In the genomic region with DNA sequence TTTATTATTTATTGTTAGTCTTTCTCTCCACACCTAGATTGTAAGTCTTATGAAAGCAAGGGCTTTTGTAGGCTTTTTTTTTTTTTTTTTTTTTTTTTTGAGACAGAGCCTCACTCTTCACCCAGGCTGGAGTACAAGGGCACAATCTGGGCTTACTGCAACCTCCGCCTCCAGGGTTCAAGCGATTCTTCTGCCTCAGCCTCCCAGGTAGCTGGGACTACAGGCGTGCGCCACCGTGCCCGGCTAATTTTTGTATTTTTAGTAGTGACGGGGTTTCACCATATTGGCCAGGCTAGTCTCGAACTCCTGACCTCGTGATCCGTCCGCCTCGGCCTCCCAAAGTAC, we compare ENCODE assay signal across 12 cellular contexts. TPM values are rescaled to one million over a fixed set of nuclear protein-coding genes. Genes with fewer than 3 reads are reported as not detected.
DNase-seq lines count a peak whose midpoint lies in the region; ATAC-seq, FAIRE-seq and TF ChIP-seq lines count a peak whose summit lies in the region.
"Not testable (repeated sequence)": the region's sequence is repeated elsewhere in the genome, so short reads cannot be mapped to it uniquely, and the experiment has no call there.
"Had no signal": no experiment of that assay in that cellular context is flagged by ENCODE, and none has a peak within 500 bp of the region (broad histone marks: within the 10 kb centered on the region; RNA-seq: fewer than 3 reads in every experiment).

No MANE protein-coding gene starts in this region.

- H3K79me2 ChIP-seq in KMS-11 (ENCODE audit: insufficient read depth, low read depth); astrocyte (ENCODE audit: insufficient read depth, low read length): not testable (repeated sequence)
- peaks cover 18% of the 10 kb centered on the region for H3K79me2 ChIP-seq in HepG2 (ENCODE audit: insufficient read depth, low read length)

- TF ChIP-seq RAD21 in HepG2 (CRISPR knock-in tag; IDR thresholded peaks at IDR 0.05): not testable (repeated sequence)

- not testable (repeated sequence) for H3K4me2 ChIP-seq in KMS-11
- H3K4me2 ChIP-seq in astrocyte (ENCODE audit: low read length): peak overlapping the region; percentile 93
- peak overlapping the region; percentile 98 for H3K4me2 ChIP-seq in HepG2 (ENCODE audit: low read depth, low read length)

- not testable (repeated sequence) for TF ChIP-seq CTCF in KMS-11 (conservative IDR thresholded peaks at IDR 0.05; ENCODE audit: low read depth, low read length); WTC11 (IDR thresholded peaks at IDR 0.05); astrocyte (IDR thresholded peaks at IDR 0.05; ENCODE audit: insufficient read depth, low read depth, low read length); epithelial cell of proximal tubule (conservative IDR thresholded peaks at IDR 0.05; ENCODE audit: low read depth, low read length); HepG2 (CRISPR knock-in tag; IDR thresholded peaks at IDR 0.05); osteocyte (IDR thresholded peaks at IDR 0.05); thoracic aorta (IDR thresholded peaks at IDR 0.05)

- TF ChIP-seq EP300 in HepG2 (IDR thresholded peaks at IDR 0.05; ENCODE audit: low read depth in 2 of 2, low read length in 2 of 2); HepG2 (CRISPR knock-in tag; IDR thresholded peaks at IDR 0.05; ENCODE audit: borderline replicate concordance): not testable (repeated sequence)

- H3K4me1 Mint-ChIP-seq in CD4-positive, CD25-positive, alpha-beta regulatory T cell: peaks cover 8 to 21% (median 13%) of the 10 kb centered on the region in 4 donors
- not testable (repeated sequence) for H3K4me1 Mint-ChIP-seq in WTC11; astrocyte (ENCODE audit: low read depth, unreplicated experiment); osteocyte (ENCODE audit: unreplicated experiment)

- not testable (repeated sequence) for H3K27ac ChIP-seq in CD4-positive, CD25-positive, alpha-beta regulatory T cell (ENCODE audit: insufficient read depth, low read length, poor library complexity, severe bottlenecking); KMS-11; astrocyte (ENCODE audit: low read depth, low read length); HepG2 (ENCODE audit: extremely low read length, insufficient read depth, low read length)
- H3K27ac ChIP-seq in thoracic aorta: peak overlapping the region; percentile 50 to 85

- DNase-seq in CD4-positive, CD25-positive, alpha-beta regulatory T cell; WTC11 (ENCODE audit: low spot score); astrocyte (ENCODE audit: low read depth); epithelial cell of proximal tubule (ENCODE audit: low read depth); HepG2 (ENCODE audit: low spot score); osteocyte (ENCODE audit: extremely low spot score, unreplicated experiment); thoracic aorta (ENCODE audit: low spot score): not testable (repeated sequence)

- not testable (repeated sequence) for H3K27me3 Mint-ChIP-seq in CD4-positive, CD25-positive, alpha-beta regulatory T cell; WTC11 (ENCODE audit: low read depth); astrocyte (ENCODE audit: low read depth, unreplicated experiment); osteocyte (ENCODE audit: unreplicated experiment)

- whole genome bisulfite sequencing in HepG2 (ENCODE audit: low lambda C conversion rate): 40% methylated on average over 12 of the region's 12 CpGs

- in situ Hi-C loops in HepG2 (cut with HindIII; ENCODE audit: extremely low pct_ligation_motif_present, low pct_unique_long_range_greater_than_20kb): loop anchor here (10.0 kb wide), 1 partner anchor 61 kb away; no protein-coding TSS in a partner anchor

- H3K36me3 Mint-ChIP-seq in CD4-positive, CD25-positive, alpha-beta regulatory T cell; WTC11; astrocyte (ENCODE audit: low read depth, unreplicated experiment); osteocyte (ENCODE audit: unreplicated experiment): not testable (repeated sequence)

- BruUV-seq in HepG2 (replicated peaks; lab: Mats Ljungman, UMichigan): not testable (repeated sequence)

- not testable (repeated sequence) for H3K9ac ChIP-seq in KMS-11
- H3K9ac ChIP-seq in astrocyte (ENCODE audit: low read length): peak overlapping the region; percentile 92
- 0 out of 2 replicates have a peak overlapping the region, but pooled peaks have one; percentile 93 for H3K9ac ChIP-seq in HepG2 (ENCODE audit: insufficient read depth, low read depth, low read length)

- H3K9me3 ChIP-seq in CD4-positive, CD25-positive, alpha-beta regulatory T cell (ENCODE audit: control insufficient read depth in 2 of 2, low read length in 2 of 2); astrocyte (ENCODE audit: insufficient read depth, low read depth, low read length); HepG2 (ENCODE audit: low read length); thoracic aorta: not testable (repeated sequence)

- not testable (repeated sequence) for H4K20me1 ChIP-seq in KMS-11 (ENCODE audit: insufficient read depth); astrocyte (ENCODE audit: insufficient read depth, low read length); HepG2 (ENCODE audit: insufficient read depth, low read length)

- not testable (repeated sequence) for ATAC-seq in CD4-positive, CD25-positive, alpha-beta regulatory T cell (ENCODE audit: low read depth in 2 of 2); WTC11; HepG2; thoracic aorta (ENCODE audit: insufficient number of reproducible peaks, low FRiP score, low read depth)

- not testable (repeated sequence) for H3K27me3 ChIP-seq in CD4-positive, CD25-positive, alpha-beta regulatory T cell (ENCODE audit: control insufficient read depth, insufficient read depth, low read length); KMS-11 (ENCODE audit: insufficient read depth, low read depth); astrocyte (ENCODE audit: insufficient read depth, low read length); HepG2 (ENCODE audit: control insufficient read depth in 1 of 2, insufficient read depth in 2 of 2, low read length in 2 of 2); thoracic aorta (replicated peaks; ENCODE audit: insufficient read depth)

- peaks cover 14% of the 10 kb centered on the region for H3K4me1 ChIP-seq in CD4-positive, CD25-positive, alpha-beta regulatory T cell (ENCODE audit: control insufficient read depth, insufficient read depth, low read length, poor library complexity, severe bottlenecking)
- H3K4me1 ChIP-seq in KMS-11 (ENCODE audit: low read depth, poor library complexity, severe bottlenecking); astrocyte (ENCODE audit: insufficient read depth, low read length): not testable (repeated sequence)
- H3K4me1 ChIP-seq in HepG2 (ENCODE audit: insufficient read depth, low read length) (peaks cover 64% of the 10 kb centered on the region), thoracic aorta (ENCODE audit: control insufficient read depth in 1 of 2, low read depth in 2 of 2) (peaks cover 9 to 15% of the 10 kb centered on the region in 2 donors)

- TF ChIP-seq POLR2A in HepG2 (IDR thresholded peaks at IDR 0.05; ENCODE audit: insufficient read depth in 1 of 2, low read depth in 2 of 2, low read length in 2 of 2): not testable (repeated sequence)

- H3K27ac Mint-ChIP-seq in CD4-positive, CD25-positive, alpha-beta regulatory T cell: peak overlapping the region in 1 of 3 donors; percentile 59
- not testable (repeated sequence) for H3K27ac Mint-ChIP-seq in WTC11; astrocyte (ENCODE audit: unreplicated experiment); osteocyte (ENCODE audit: unreplicated experiment)

- intact Hi-C loops in HepG2 (cut with micrococcal nuclease; ENCODE audit: unreplicated experiment): loop anchor here (1.0 to 5.0 kb wide), 2 partner anchors 38 to 61 kb away; no protein-coding TSS in a partner anchor

- POLR2A ChIA-PET in WTC11 (lab: Charles Lee): not testable (repeated sequence)
- POLR2A ChIA-PET in HepG2 (lab: Yijun Ruan, JAX): interaction anchor here (3.1 to 3.3 kb wide), 2 partner anchors 23 to 41 kb away, joined by 14 to 38 read pairs; a partner anchor contains a TSS

- H3K36me3 ChIP-seq in CD4-positive, CD25-positive, alpha-beta regulatory T cell (ENCODE audit: control insufficient read depth, insufficient read depth, low read length); KMS-11 (ENCODE audit: insufficient read depth); astrocyte (ENCODE audit: insufficient read depth, low read length); HepG2 (replicated peaks in 1 of 2; ENCODE audit: control insufficient read depth in 1 of 2, insufficient read depth in 2 of 2, low read length in 2 of 2); thoracic aorta: not testable (repeated sequence)

- peak overlapping the region; percentile 26; the same call in 1 of the 2 replicates for H2AFZ ChIP-seq in KMS-11 (ENCODE audit: low read depth)
- H2AFZ ChIP-seq in astrocyte (ENCODE audit: low read depth, low read length): peak overlapping the region; percentile 98
- H2AFZ ChIP-seq in HepG2 (ENCODE audit: low read length): not testable (repeated sequence)

- CTCF ChIA-PET in WTC11 (lab: Charles Lee) (interaction anchor here (0.7 to 1.0 kb wide), 3 partner anchors 34 to 83 kb away, joined by 3 to 7 read pairs (median 6); no protein-coding TSS in a partner anchor), HepG2 (lab: Yijun Ruan, JAX; ENCODE audit: low intra/inter-chr PET ratio, low total read pairs) (interaction anchor here (2.2 kb wide), 1 partner anchor 61 kb away, joined by 8 read pairs; no protein-coding TSS in a partner anchor)

- H3K9me3 Mint-ChIP-seq in CD4-positive, CD25-positive, alpha-beta regulatory T cell; osteocyte (ENCODE audit: unreplicated experiment): not testable (repeated sequence)
- peaks cover 10% of the 10 kb centered on the region for H3K9me3 Mint-ChIP-seq in WTC11
- peaks cover 10% of the 10 kb centered on the region for H3K9me3 Mint-ChIP-seq in astrocyte (ENCODE audit: unreplicated experiment)

- FAIRE-seq in astrocyte (lab: Jason Lieb, UNC); HepG2 (lab: Jason Lieb, UNC): not testable (repeated sequence)

- H3K4me3 Mint-ChIP-seq in CD4-positive, CD25-positive, alpha-beta regulatory T cell: peak overlapping the region; percentile 80 to 85 (median 82)
- H3K4me3 Mint-ChIP-seq in WTC11 (peak overlapping the region; percentile 55), astrocyte (ENCODE audit: unreplicated experiment) (peak overlapping the region; percentile 75), osteocyte (ENCODE audit: unreplicated experiment) (peak overlapping the region; percentile 76)

- H3K4me3 ChIP-seq in CD4-positive, CD25-positive, alpha-beta regulatory T cell (ENCODE audit: low read depth, low read length): peak overlapping the region; percentile 62
- H3K4me3 ChIP-seq in KMS-11 (IDR thresholded peaks at IDR 0.05; ENCODE audit: insufficient read depth, low read depth, low read length): not testable (repeated sequence)
- H3K4me3 ChIP-seq in astrocyte (ENCODE audit: insufficient read depth, low read depth, low read length): peak overlapping the region; percentile 85
- H3K4me3 ChIP-seq in epithelial cell of proximal tubule (ENCODE audit: low read depth, low read length): peak overlapping the region; percentile 97
- H3K4me3 ChIP-seq in HepG2 (replicated peaks in 1 of 3; ENCODE audit: insufficient read depth in 1 of 3, low read depth in 2 of 3, low read length in 3 of 3): peak overlapping the region in 2 of 3 experiments; percentile 85 to 95; a peak in 4 of 6 replicates
- peak overlapping the region; percentile 87 for H3K4me3 ChIP-seq in thoracic aorta

RNA-seq across cellular contexts. Expression of a gene that starts 0.5 kb away (rescaled TPM):
- 3.6 TPM for total RNA-seq in CD4-positive, CD25-positive, alpha-beta regulatory T cell
- polyA plus RNA-seq in CD4-positive, CD25-positive, alpha-beta regulatory T cell: 1 to 10 TPM in 3 of 4 donors, under 1 TPM in 1; 0.68 to 3.7 (median 2.8) TPM
- total RNA-seq in WTC11 (2021): 0.71 to 1.4 TPM (median 0.73 TPM) in 3 replicates
- 2.0 and 2.1 TPM in 2 replicates for total RNA-seq in astrocyte
- 15.3 and 22.0 TPM in 2 replicates for total RNA-seq in epithelial cell of proximal tubule
- 13.1 and 15.3 TPM in 2 replicates for total RNA-seq in HepG2 (2016; rRNA removed; fragmentation: Illumina TruSeq; extraction: Trizol)
- total RNA-seq in HepG2 (2016; cell fraction: cytosol; rRNA removed; fragmentation: Illumina TruSeq; extraction: Trizol; ENCODE audit: low read depth): 1.5 and 1.7 TPM in 2 replicates
- total RNA-seq in HepG2 (2016; cell fraction: insoluble cytoplasmic fraction; rRNA removed; fragmentation: Illumina TruSeq; extraction: Trizol): 12.7 and 14.4 TPM in 2 replicates
- 5.2 TPM in 2 replicates for total RNA-seq in HepG2 (2016; cell fraction: membrane; rRNA removed; fragmentation: Illumina TruSeq; extraction: Trizol)
- 8.0 and 8.2 TPM in 2 replicates for total RNA-seq in HepG2 (2016; cell fraction: nucleus; rRNA removed; fragmentation: Illumina TruSeq; extraction: Trizol)
- polyA plus RNA-seq in HepG2 (2011; rRNA removed): 23.3 and 27.9 TPM in 2 replicates
- polyA plus RNA-seq in HepG2 (2011; cell fraction: cytosol; rRNA removed): 20.5 and 24.9 TPM in 2 replicates
- polyA plus RNA-seq in HepG2 (2011; cell fraction: nucleus; rRNA removed): 10.1 and 12.7 TPM in 2 replicates
- polyA plus RNA-seq in HepG2 (2012): 12.4 and 13.3 TPM in 2 replicates
- polyA plus RNA-seq in HepG2 (2016; cell fraction: cytosol; fragmentation: Illumina TruSeq; extraction: Trizol; ENCODE audit: low read depth): 0.59 and 0.79 TPM in 2 replicates
- polyA plus RNA-seq in HepG2 (2016; cell fraction: insoluble cytoplasmic fraction; fragmentation: Illumina TruSeq; extraction: Trizol; ENCODE audit: low read depth): 11.6 and 13.6 TPM in 2 replicates
- polyA plus RNA-seq in HepG2 (2016; cell fraction: membrane; fragmentation: Illumina TruSeq; extraction: Trizol; ENCODE audit: low read depth): 1.8 and 2.2 TPM in 2 replicates
- 9.0 and 10.2 TPM in 2 replicates for polyA plus RNA-seq in HepG2 (2016; cell fraction: nucleus; fragmentation: Illumina TruSeq; extraction: Trizol; ENCODE audit: insufficient read depth, low read depth)
- polyA minus RNA-seq in HepG2 (2011; rRNA and poly(A)+ RNA removed; ENCODE audit: low replicate concordance): 11.7 and 37.7 TPM in 2 replicates
- polyA minus RNA-seq in HepG2 (2011; cell fraction: cytosol; rRNA and poly(A)+ RNA removed): 15.0 and 20.4 TPM in 2 replicates
- 9.5 and 12.4 TPM in 2 replicates for polyA minus RNA-seq in HepG2 (2011; cell fraction: nucleus; rRNA and poly(A)+ RNA removed)
- total RNA-seq in osteocyte: 1.3 and 1.5 TPM in 2 replicates
- 10 to 100 TPM in 1 of 2 donors, 1 to 10 TPM in 1; 5.7 to 13.8 TPM for total RNA-seq in thoracic aorta

RNA-seq across cellular contexts. Expression of a gene that starts 22.6 kb away (rescaled TPM):
- total RNA-seq in CD4-positive, CD25-positive, alpha-beta regulatory T cell: 76.6 TPM
- polyA plus RNA-seq in CD4-positive, CD25-positive, alpha-beta regulatory T cell: 10 to 100 TPM in 3 of 4 donors, 1 to 10 TPM in 1; 5.9 to 17.3 (median 12.1) TPM
- total RNA-seq in WTC11 (2021): 49.5 to 51.3 TPM (median 50.7 TPM) in 3 replicates
- total RNA-seq in astrocyte: 34.6 and 39.1 TPM in 2 replicates
- total RNA-seq in epithelial cell of proximal tubule: 33.5 and 34.9 TPM in 2 replicates
- 51.7 and 64.4 TPM in 2 replicates for total RNA-seq in HepG2 (2016; rRNA removed; fragmentation: Illumina TruSeq; extraction: Trizol)
- total RNA-seq in HepG2 (2016; cell fraction: cytosol; rRNA removed; fragmentation: Illumina TruSeq; extraction: Trizol; ENCODE audit: low read depth): 9.3 and 10.4 TPM in 2 replicates
- 51.6 and 58.3 TPM in 2 replicates for total RNA-seq in HepG2 (2016; cell fraction: insoluble cytoplasmic fraction; rRNA removed; fragmentation: Illumina TruSeq; extraction: Trizol)
- total RNA-seq in HepG2 (2016; cell fraction: membrane; rRNA removed; fragmentation: Illumina TruSeq; extraction: Trizol): 50.5 and 52.2 TPM in 2 replicates
- 34.3 and 34.9 TPM in 2 replicates for total RNA-seq in HepG2 (2016; cell fraction: nucleus; rRNA removed; fragmentation: Illumina TruSeq; extraction: Trizol)
- polyA plus RNA-seq in HepG2 (2011; rRNA removed): 23.5 and 24.2 TPM in 2 replicates
- polyA plus RNA-seq in HepG2 (2011; cell fraction: cytosol; rRNA removed): 11.8 and 18.6 TPM in 2 replicates
- polyA plus RNA-seq in HepG2 (2011; cell fraction: nucleus; rRNA removed): 10.9 and 13.2 TPM in 2 replicates
- polyA plus RNA-seq in HepG2 (2012): 40.2 and 41.2 TPM in 2 replicates
- polyA plus RNA-seq in HepG2 (2016; cell fraction: cytosol; fragmentation: Illumina TruSeq; extraction: Trizol; ENCODE audit: low read depth): 6.7 and 9.7 TPM in 2 replicates
- polyA plus RNA-seq in HepG2 (2016; cell fraction: insoluble cytoplasmic fraction; fragmentation: Illumina TruSeq; extraction: Trizol; ENCODE audit: low read depth): 60.6 and 64.6 TPM in 2 replicates
- 33.5 and 35.8 TPM in 2 replicates for polyA plus RNA-seq in HepG2 (2016; cell fraction: membrane; fragmentation: Illumina TruSeq; extraction: Trizol; ENCODE audit: low read depth)
- polyA plus RNA-seq in HepG2 (2016; cell fraction: nucleus; fragmentation: Illumina TruSeq; extraction: Trizol; ENCODE audit: insufficient read depth, low read depth): 53.4 and 54.4 TPM in 2 replicates
- polyA minus RNA-seq in HepG2 (2011; rRNA and poly(A)+ RNA removed; ENCODE audit: low replicate concordance): 22.0 and 26.6 TPM in 2 replicates
- 15.5 and 17.2 TPM in 2 replicates for polyA minus RNA-seq in HepG2 (2011; cell fraction: cytosol; rRNA and poly(A)+ RNA removed)
- 13.1 and 13.4 TPM in 2 replicates for polyA minus RNA-seq in HepG2 (2011; cell fraction: nucleus; rRNA and poly(A)+ RNA removed)
- total RNA-seq in osteocyte: 52.2 and 53.0 TPM in 2 replicates
- 10 to 100 TPM; 25.9 to 43.7 TPM for total RNA-seq in thoracic aorta

RNA-seq across cellular contexts. Expression of a gene that starts 48.7 kb away (rescaled TPM):
- 61.9 TPM for total RNA-seq in CD4-positive, CD25-positive, alpha-beta regulatory T cell
- 100 to 1,000 TPM; 229 to 275 (median 252) TPM for polyA plus RNA-seq in CD4-positive, CD25-positive, alpha-beta regulatory T cell
- total RNA-seq in WTC11 (2021) (107 to 121 TPM (median 117 TPM) in 3 replicates), astrocyte (120 and 136 TPM in 2 replicates), epithelial cell of proximal tubule (97.2 and 176 TPM in 2 replicates), HepG2 (2016; rRNA removed; fragmentation: Illumina TruSeq; extraction: Trizol) (118 and 146 TPM in 2 replicates), osteocyte (140 and 144 TPM in 2 replicates), thoracic aorta (100 to 1,000 TPM in 1 of 2 donors, 10 to 100 TPM in 1; 55.0 to 126 TPM)
- 146 and 148 TPM in 2 replicates for total RNA-seq in HepG2 (2016; cell fraction: cytosol; rRNA removed; fragmentation: Illumina TruSeq; extraction: Trizol; ENCODE audit: low read depth)
- 118 and 151 TPM in 2 replicates for total RNA-seq in HepG2 (2016; cell fraction: insoluble cytoplasmic fraction; rRNA removed; fragmentation: Illumina TruSeq; extraction: Trizol)
- total RNA-seq in HepG2 (2016; cell fraction: membrane; rRNA removed; fragmentation: Illumina TruSeq; extraction: Trizol): 186 and 189 TPM in 2 replicates
- 41.5 and 47.1 TPM in 2 replicates for total RNA-seq in HepG2 (2016; cell fraction: nucleus; rRNA removed; fragmentation: Illumina TruSeq; extraction: Trizol)
- polyA plus RNA-seq in HepG2 (2011; rRNA removed): 137 and 155 TPM in 2 replicates
- 149 and 188 TPM in 2 replicates for polyA plus RNA-seq in HepG2 (2011; cell fraction: cytosol; rRNA removed)
- polyA plus RNA-seq in HepG2 (2011; cell fraction: nucleus; rRNA removed): 30.9 and 35.8 TPM in 2 replicates
- 174 and 211 TPM in 2 replicates for polyA plus RNA-seq in HepG2 (2012)
- polyA plus RNA-seq in HepG2 (2016; cell fraction: cytosol; fragmentation: Illumina TruSeq; extraction: Trizol; ENCODE audit: low read depth): 215 and 222 TPM in 2 replicates
- polyA plus RNA-seq in HepG2 (2016; cell fraction: insoluble cytoplasmic fraction; fragmentation: Illumina TruSeq; extraction: Trizol; ENCODE audit: low read depth): 201 and 202 TPM in 2 replicates
- 234 TPM in 2 replicates for polyA plus RNA-seq in HepG2 (2016; cell fraction: membrane; fragmentation: Illumina TruSeq; extraction: Trizol; ENCODE audit: low read depth)
- polyA plus RNA-seq in HepG2 (2016; cell fraction: nucleus; fragmentation: Illumina TruSeq; extraction: Trizol; ENCODE audit: insufficient read depth, low read depth): 91.3 and 95.5 TPM in 2 replicates
- 60.0 and 70.0 TPM in 2 replicates for polyA minus RNA-seq in HepG2 (2011; rRNA and poly(A)+ RNA removed; ENCODE audit: low replicate concordance)
- polyA minus RNA-seq in HepG2 (2011; cell fraction: cytosol; rRNA and poly(A)+ RNA removed): 36.4 and 40.6 TPM in 2 replicates
- polyA minus RNA-seq in HepG2 (2011; cell fraction: nucleus; rRNA and poly(A)+ RNA removed): 21.4 and 27.1 TPM in 2 replicates

RNA-seq across cellular contexts. Expression of a gene that starts 56.1 kb away (rescaled TPM):
- not detected for total RNA-seq in CD4-positive, CD25-positive, alpha-beta regulatory T cell
- polyA plus RNA-seq in CD4-positive, CD25-positive, alpha-beta regulatory T cell: not detected
- total RNA-seq in WTC11 (2021): not detected in 3 replicates
- total RNA-seq in astrocyte: not detected in 2 replicates
- total RNA-seq in epithelial cell of proximal tubule: not detected in 2 replicates
- total RNA-seq in HepG2 (2016; rRNA removed; fragmentation: Illumina TruSeq; extraction: Trizol): not detected in 2 replicates
- total RNA-seq in HepG2 (2016; cell fraction: cytosol; rRNA removed; fragmentation: Illumina TruSeq; extraction: Trizol; ENCODE audit: low read depth): not detected in 2 replicates
- total RNA-seq in HepG2 (2016; cell fraction: insoluble cytoplasmic fraction; rRNA removed; fragmentation: Illumina TruSeq; extraction: Trizol): not detected in 2 replicates
- not detected in 2 replicates for total RNA-seq in HepG2 (2016; cell fraction: membrane; rRNA removed; fragmentation: Illumina TruSeq; extraction: Trizol)
- total RNA-seq in HepG2 (2016; cell fraction: nucleus; rRNA removed; fragmentation: Illumina TruSeq; extraction: Trizol): not detected in 2 replicates
- polyA plus RNA-seq in HepG2 (2011; rRNA removed): not detected in 2 replicates
- not detected in 2 replicates for polyA plus RNA-seq in HepG2 (2011; cell fraction: cytosol; rRNA removed)
- not detected in 2 replicates for polyA plus RNA-seq in HepG2 (2011; cell fraction: nucleus; rRNA removed)
- not detected in 2 replicates for polyA plus RNA-seq in HepG2 (2012)
- not detected in 2 replicates for polyA plus RNA-seq in HepG2 (2016; cell fraction: cytosol; fragmentation: Illumina TruSeq; extraction: Trizol; ENCODE audit: low read depth)
- not detected in 2 replicates for polyA plus RNA-seq in HepG2 (2016; cell fraction: insoluble cytoplasmic fraction; fragmentation: Illumina TruSeq; extraction: Trizol; ENCODE audit: low read depth)
- polyA plus RNA-seq in HepG2 (2016; cell fraction: membrane; fragmentation: Illumina TruSeq; extraction: Trizol; ENCODE audit: low read depth): not detected in 2 replicates
- not detected in 2 replicates for polyA plus RNA-seq in HepG2 (2016; cell fraction: nucleus; fragmentation: Illumina TruSeq; extraction: Trizol; ENCODE audit: insufficient read depth, low read depth)
- polyA minus RNA-seq in HepG2 (2011; rRNA and poly(A)+ RNA removed; ENCODE audit: low replicate concordance): not detected in 2 replicates
- polyA minus RNA-seq in HepG2 (2011; cell fraction: cytosol; rRNA and poly(A)+ RNA removed): not detected in 2 replicates
- not detected in 2 replicates for polyA minus RNA-seq in HepG2 (2011; cell fraction: nucleus; rRNA and poly(A)+ RNA removed)
- total RNA-seq in osteocyte: not detected in 2 replicates
- not detected for total RNA-seq in thoracic aorta
- total RNA-seq: aorta, Daoy, SJCRH30, ureter had no signal
- polyA plus RNA-seq: aorta had no signal
